8 cellular contexts compared by ENCODE assay signal in genomic region chrX:110992611-110993010, GRCh38.
DNase-seq lines count a peak whose midpoint lies in the region; ATAC-seq and TF ChIP-seq lines count a peak whose summit lies in the region.

No MANE protein-coding gene starts in this region.

- TF ChIP-seq POLR2A in stomach (IDR thresholded peaks at IDR 0.05): no peak

- no peaks in the 10 kb centered on the region for H3K9me3 Mint-ChIP-seq in natural killer cell treated with Interleukin-12 subunit alpha and Interleukin-12 subunit beta and Interleukin-15 and Interleukin-18, amount 100 ng/mL, for 72 hours

- H3K27ac Mint-ChIP-seq in natural killer cell treated with Interleukin-12 subunit alpha and Interleukin-12 subunit beta and Interleukin-15 and Interleukin-18, amount 100 ng/mL, for 72 hours: no peak overlapping the region

- H3K36me3 ChIP-seq in WERI-Rb-1 (no peaks in the 10 kb centered on the region), stomach (no peaks in the 10 kb centered on the region)

- peak; percentile 62 for DNase-seq in activated effector memory CD4-positive, alpha-beta T cell treated with anti-CD3 and anti-CD28 coated beads, Interleukin-2, amount 50 U/mL, for 16 hours
- DNase-seq in activated effector memory CD4-positive, alpha-beta T cell treated with Interleukin-2 at 50 U/mL for 16 hours: no peak
- DNase-seq in HuH-7 (ENCODE audit: low spot score) (peak; percentile 19), WERI-Rb-1 (peak; percentile 33), glomerular visceral epithelial cell (ENCODE audit: extremely low spot score) (peak; percentile 43), stomach (peak; percentile 31), cardiac septum (ENCODE audit: low spot score) (no peak)
- no peak for DNase-seq in natural killer cell treated with Interleukin-12 subunit alpha and Interleukin-12 subunit beta and Interleukin-15 and Interleukin-18, amount 100 ng/mL, for 72 hours (ENCODE audit: low spot score)

- H3K4me1 ChIP-seq in stomach: no peaks in the 10 kb centered on the region

- peak; percentile 64 for TF ChIP-seq CTCF in WERI-Rb-1 (IDR thresholded peaks at IDR 0.05; ENCODE audit: low read depth, low read length)
- peak in 4 of 7 experiments; percentile 14 to 35 (median 28) for TF ChIP-seq CTCF in stomach (IDR thresholded peaks at IDR 0.05)

- H3K4me1 Mint-ChIP-seq in natural killer cell treated with Interleukin-12 subunit alpha and Interleukin-12 subunit beta and Interleukin-15 and Interleukin-18, amount 100 ng/mL, for 72 hours (ENCODE audit: low read depth in 2 of 2): no peaks in the 10 kb centered on the region

- H3K27ac ChIP-seq in WERI-Rb-1 (no peak overlapping the region), stomach (no peak overlapping the region)

- H3K4me3 ChIP-seq in WERI-Rb-1 (ENCODE audit: low read depth, low read length) (no peak overlapping the region), stomach (no peak overlapping the region)

- TF ChIP-seq EP300 in stomach (IDR thresholded peaks at IDR 0.05): no peak

- WGBS in stomach, 5 donors: 6 to 15% (median 8%) methylated on average over 8 of the region's 8 CpGs

- no peaks in the 10 kb centered on the region for H3K36me3 Mint-ChIP-seq in natural killer cell treated with Interleukin-12 subunit alpha and Interleukin-12 subunit beta and Interleukin-15 and Interleukin-18, amount 100 ng/mL, for 72 hours

- ATAC-seq in natural killer cell treated with Interleukin-12 subunit alpha and Interleukin-12 subunit beta and Interleukin-15 and Interleukin-18, amount 100 ng/mL, for 72 hours: no peak

- peaks cover 19 to 25% of the 10 kb centered on the region in 2 donors for H3K27me3 Mint-ChIP-seq in natural killer cell treated with Interleukin-12 subunit alpha and Interleukin-12 subunit beta and Interleukin-15 and Interleukin-18, amount 100 ng/mL, for 72 hours

- H3K4me3 Mint-ChIP-seq in natural killer cell treated with Interleukin-12 subunit alpha and Interleukin-12 subunit beta and Interleukin-15 and Interleukin-18, amount 100 ng/mL, for 72 hours: no peak overlapping the region

- no peaks in the 10 kb centered on the region for H3K9me3 ChIP-seq in WERI-Rb-1 (ENCODE audit: severe bottlenecking)
- no peaks in the 10 kb centered on the region for H3K9me3 ChIP-seq in stomach

- peaks cover 64% of the 10 kb centered on the region for H3K27me3 ChIP-seq in WERI-Rb-1 (ENCODE audit: insufficient read depth, low read depth, severe bottlenecking)
- peaks cover 0 to 3% (median 0%) of the 10 kb centered on the region in 3 donors for H3K27me3 ChIP-seq in stomach

- intact Hi-C loops in stomach (cut with DNase I; ENCODE audit: low total_unique reads): loop anchor here (10.0 kb wide), 1 partner anchor 138 kb away; no protein-coding TSS in a partner anchor
- intact Hi-C loops in cardiac septum (cut with DNase I): no loop called here

Comparison
In these comparisons a context has a peak if more than half of its experiments do, and no peak if none do; other contexts are left out.
1. DNase-seq: peak in activated effector memory CD4-positive, alpha-beta T cell treated with anti-CD3 and anti-CD28 coated beads, Interleukin-2, amount 50 U/mL, for 16 hours (single experiment), HuH-7 (single experiment), WERI-Rb-1 (single experiment), glomerular visceral epithelial cell (single experiment) and stomach (single experiment); none in activated effector memory CD4-positive, alpha-beta T cell treated with Interleukin-2 at 50 U/mL for 16 hours (single experiment), cardiac septum (single experiment) and natural killer cell treated with Interleukin-12 subunit alpha and Interleukin-12 subunit beta and Interleukin-15 and Interleukin-18, amount 100 ng/mL, for 72 hours (single experiment).